8 cellular contexts compared by ENCODE assay signal in the genomic region with DNA sequence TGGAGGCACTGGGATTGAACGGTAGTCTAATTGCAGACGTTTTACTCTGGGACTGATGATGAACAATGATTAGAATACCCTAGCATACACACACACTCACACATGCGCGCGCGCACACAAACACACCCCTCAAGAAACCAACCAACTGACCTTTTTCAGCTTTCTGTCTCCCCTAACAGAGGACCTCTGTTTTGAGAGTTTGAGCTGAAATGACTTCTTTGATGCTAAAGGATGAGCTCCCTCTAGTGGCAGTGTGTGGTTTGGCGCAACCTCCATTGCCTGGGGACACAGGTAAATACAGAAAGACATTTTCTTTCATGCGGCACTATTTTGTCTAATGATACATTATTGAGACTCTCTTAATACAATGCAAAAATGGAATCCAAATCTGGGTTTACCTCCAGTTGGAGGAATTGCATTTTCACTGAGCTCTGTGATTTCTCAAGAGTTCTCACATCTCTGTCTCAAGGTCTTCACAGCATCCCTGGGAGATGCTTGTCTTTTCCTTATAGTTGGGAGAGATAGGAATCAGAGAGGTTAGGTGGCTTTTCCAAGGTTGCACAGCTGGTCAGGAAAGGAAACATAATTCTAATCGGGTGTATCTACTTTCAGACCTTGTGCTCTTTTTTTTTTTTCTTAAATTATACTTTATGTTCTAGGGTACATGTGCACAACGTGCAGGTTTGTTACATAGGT.
A peak's percentile ranks its signal among the peaks of the same experiment; 100 is the strongest.
DNase-seq lines count a peak whose midpoint lies in the region; ATAC-seq, FAIRE-seq and TF ChIP-seq lines count a peak whose summit lies in the region.

No MANE protein-coding gene starts in this region.

- CTCF ChIA-PET in HCT116 (lab: Charles Lee), result interaction anchor here (0.8 to 2.8 kb wide), 17 partner anchors 10 to 262 kb away, joined by 3 to 24 read pairs (median 4); no protein-coding TSS in a partner anchor

- TF ChIP-seq RAD21 in HCT116 (IDR thresholded peaks at IDR 0.05; ENCODE audit: low read depth), result peak; percentile 73

- no peaks in the 10 kb centered on the region for H3K79me2 ChIP-seq in HCT116 (ENCODE audit: insufficient read depth, low read length)
- H3K79me2 ChIP-seq in astrocyte (ENCODE audit: insufficient read depth, low read length), result no peaks in the 10 kb centered on the region

- intact Hi-C loops in HCT116 (cut with micrococcal nuclease), result loop anchor here (1.0 to 5.0 kb wide), 3 partner anchors 40 to 455 kb away; no protein-coding TSS in a partner anchor

- H3K4me3 Mint-ChIP-seq in astrocyte (ENCODE audit: unreplicated experiment), result no peak overlapping the region

- POLR2A ChIA-PET in HCT116 (lab: Charles Lee), result no interaction called here

- H3K27ac ChIP-seq in HCT116 (ENCODE audit: low read depth, low read length) (no peak overlapping the region), astrocyte (ENCODE audit: low read depth, low read length) (no peak overlapping the region), iPS DF 6.9 (ENCODE audit: low read length) (no peak overlapping the region)

- TF ChIP-seq CTCF in GM12801 (IDR thresholded peaks at IDR 0.05; ENCODE audit: extremely low read depth, insufficient read length) (peak; percentile 38), HCT116 (IDR thresholded peaks at IDR 0.05 in 2 of 3, conservative IDR thresholded peaks at IDR 0.05 in 1 of 3; ENCODE audit: borderline replicate concordance in 1 of 3, insufficient read depth in 1 of 3, low read depth in 2 of 3, low read length in 2 of 3) (peak; percentile 72 to 98 (median 90)), astrocyte (IDR thresholded peaks at IDR 0.05; ENCODE audit: insufficient read depth, low read depth, low read length) (peak; percentile 86)

- H3K27me3 ChIP-seq in HCT116 (ENCODE audit: insufficient read depth, low read length) (no peaks in the 10 kb centered on the region), astrocyte (ENCODE audit: insufficient read depth, low read length) (peaks cover under 1% of the 10 kb centered on the region), iPS DF 6.9 (ENCODE audit: control insufficient read depth, insufficient read depth, low read length) (peaks cover 1% of the 10 kb centered on the region; the same call in 1 of the 2 replicates)

- no peaks in the 10 kb centered on the region for H3K36me3 Mint-ChIP-seq in astrocyte (ENCODE audit: low read depth, unreplicated experiment)

- BruUV-seq in HCT116 (replicated peaks; lab: Mats Ljungman, UMichigan), result no TSS peak

- peak; percentile 45 for FAIRE-seq in astrocyte (lab: Jason Lieb, UNC)

- H3K4me2 ChIP-seq in HCT116 (ENCODE audit: low read length), result no peak overlapping the region
- H3K4me2 ChIP-seq in astrocyte (ENCODE audit: low read length), result no peak overlapping the region

- H3K9me3 ChIP-seq in HCT116 (ENCODE audit: control insufficient read depth in 1 of 2, insufficient read depth in 1 of 2, low read depth in 1 of 2, low read length in 2 of 2), result no peaks in the 10 kb centered on the region
- H3K9me3 ChIP-seq in astrocyte (ENCODE audit: insufficient read depth, low read depth, low read length), result no peaks in the 10 kb centered on the region
- no peaks in the 10 kb centered on the region for H3K9me3 ChIP-seq in iPS DF 6.9 (ENCODE audit: control insufficient read depth, insufficient read depth, low read length)

- H3K27me3 Mint-ChIP-seq in astrocyte (ENCODE audit: low read depth, unreplicated experiment), result no peaks in the 10 kb centered on the region

- WGBS in iPS DF 6.9 (ENCODE audit: insufficient coverage, insufficient read length), result no CpG with 5 or more reads among the region's 10 CpGs

- H2AFZ ChIP-seq in HCT116 (ENCODE audit: low read depth, low read length, poor library complexity, severe bottlenecking), result no peak overlapping the region
- no peak overlapping the region for H2AFZ ChIP-seq in astrocyte (ENCODE audit: low read depth, low read length)

- H3K36me3 ChIP-seq in HCT116 (ENCODE audit: control insufficient read depth in 1 of 2, insufficient read depth in 2 of 2, low read length in 2 of 2) (no peaks in the 10 kb centered on the region), astrocyte (ENCODE audit: insufficient read depth, low read length) (no peaks in the 10 kb centered on the region), iPS DF 6.9 (ENCODE audit: control insufficient read depth, insufficient read depth, low read length) (no peaks in the 10 kb centered on the region)

- H3K4me3 ChIP-seq in HCT116 (replicated peaks in 1 of 2; ENCODE audit: low read depth in 1 of 2, low read length in 2 of 2), result no peak overlapping the region
- H3K4me3 ChIP-seq in astrocyte (ENCODE audit: insufficient read depth, low read depth, low read length), result no peak overlapping the region
- no peak overlapping the region for H3K4me3 ChIP-seq in iPS DF 6.9 (ENCODE audit: low read length)

- H3K4me1 ChIP-seq in HCT116 (ENCODE audit: control insufficient read depth in 1 of 2, insufficient read depth in 2 of 2, low read length in 2 of 2), result no peaks in the 10 kb centered on the region
- no peaks in the 10 kb centered on the region for H3K4me1 ChIP-seq in astrocyte (ENCODE audit: insufficient read depth, low read length)
- no peaks in the 10 kb centered on the region for H3K4me1 ChIP-seq in iPS DF 6.9 (ENCODE audit: control insufficient read depth, insufficient read depth, low read length)

- no peaks in the 10 kb centered on the region for H3K9me2 ChIP-seq in HCT116 (ENCODE audit: insufficient read depth)

- peaks cover 2% of the 10 kb centered on the region for H3K9me3 Mint-ChIP-seq in astrocyte (ENCODE audit: unreplicated experiment)

- peak; percentile 93 for ATAC-seq in HCT116

- DNase-seq in HCT116 (ENCODE audit: low read depth, low spot score), result peak; percentile 51
- peak; percentile 51 for DNase-seq in NCI-H1105 treated with DMSO at 0.1 percent for 48 hours (lab: John Stamatoyannopoulos, UW)
- DNase-seq in T-helper 2 cell, result peak in 4 of 5 experiments; percentile 4 to 67 (median 36)
- peak; percentile 16 for DNase-seq in astrocyte (ENCODE audit: low read depth)
- peak; percentile 76 for DNase-seq in iPS DF 6.9 (ENCODE audit: low read depth, low spot score)
- peak; percentile 29 to 49 for DNase-seq in stimulated activated CD4-positive, alpha-beta T cell treated with anti-CD3 and anti-CD28 coated beads, Interleukin-15, amount 100 ng/mL, for 48 hours (ENCODE audit: low read depth in 2 of 2)
- DNase-seq in cortex of kidney (lab: John Stamatoyannopoulos, UW), result no peak

- RAD21 ChIA-PET in HCT116 (lab: Charles Lee; ENCODE audit: low non-redundant PET in 1 of 2, low total read pairs in 2 of 2, uncharacterized antibody in 2 of 2, unreplicated experiment in 2 of 2), result no interaction called here

- H4K20me1 ChIP-seq in HCT116 (ENCODE audit: insufficient read depth), result no peaks in the 10 kb centered on the region
- H4K20me1 ChIP-seq in astrocyte (ENCODE audit: insufficient read depth, low read length), result no peaks in the 10 kb centered on the region

- no peak for TF ChIP-seq POLR2A in HCT116 (IDR thresholded peaks at IDR 0.05; ENCODE audit: borderline replicate concordance, extremely low read depth, insufficient read depth, insufficient read length)

- no peak overlapping the region for H3K9ac ChIP-seq in HCT116 (ENCODE audit: low read length)
- H3K9ac ChIP-seq in astrocyte (ENCODE audit: low read length), result no peak overlapping the region

- H3K27ac Mint-ChIP-seq in astrocyte (ENCODE audit: unreplicated experiment), result no peak overlapping the region

- peaks cover 4% of the 10 kb centered on the region for H3K4me1 Mint-ChIP-seq in astrocyte (ENCODE audit: low read depth, unreplicated experiment)

TF ChIP-seq in HCT116, 20 proteins besides CTCF, POLR2A, EP300 and RAD21 (continues in another document):
- TF ChIP-seq, protein P1, sequence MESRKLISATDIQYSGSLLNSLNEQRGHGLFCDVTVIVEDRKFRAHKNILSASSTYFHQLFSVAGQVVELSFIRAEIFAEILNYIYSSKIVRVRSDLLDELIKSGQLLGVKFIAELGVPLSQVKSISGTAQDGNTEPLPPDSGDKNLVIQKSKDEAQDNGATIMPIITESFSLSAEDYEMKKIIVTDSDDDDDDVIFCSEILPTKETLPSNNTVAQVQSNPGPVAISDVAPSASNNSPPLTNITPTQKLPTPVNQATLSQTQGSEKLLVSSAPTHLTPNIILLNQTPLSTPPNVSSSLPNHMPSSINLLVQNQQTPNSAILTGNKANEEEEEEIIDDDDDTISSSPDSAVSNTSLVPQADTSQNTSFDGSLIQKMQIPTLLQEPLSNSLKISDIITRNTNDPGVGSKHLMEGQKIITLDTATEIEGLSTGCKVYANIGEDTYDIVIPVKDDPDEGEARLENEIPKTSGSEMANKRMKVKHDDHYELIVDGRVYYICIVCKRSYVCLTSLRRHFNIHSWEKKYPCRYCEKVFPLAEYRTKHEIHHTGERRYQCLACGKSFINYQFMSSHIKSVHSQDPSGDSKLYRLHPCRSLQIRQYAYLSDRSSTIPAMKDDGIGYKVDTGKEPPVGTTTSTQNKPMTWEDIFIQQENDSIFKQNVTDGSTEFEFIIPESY (IDR thresholded peaks at IDR 0.05; ENCODE audit: extremely low read depth, insufficient replicate concordance, low read length), result no peak
- TF ChIP-seq YY1 (IDR thresholded peaks at IDR 0.05; ENCODE audit: extremely low read depth, insufficient replicate concordance, low read depth, low read length) (no peak), SIN3A (IDR thresholded peaks at IDR 0.05; ENCODE audit: low read depth) (no peak), TCF7L2 (IDR thresholded peaks at IDR 0.05; ENCODE audit: borderline replicate concordance, extremely low read depth, insufficient read depth, insufficient read length) (peak; percentile 13)

Comparison
In these comparisons a context has a peak if more than half of its experiments do, and no peak if none do; other contexts are left out.
1. CTCF ChIP-seq: peak in every context shown above with its lines; median percentile 90 in HCT116; 86 in astrocyte; 38 in GM12801.